1 cellular context compared by ENCODE assay signal in the genomic region with DNA sequence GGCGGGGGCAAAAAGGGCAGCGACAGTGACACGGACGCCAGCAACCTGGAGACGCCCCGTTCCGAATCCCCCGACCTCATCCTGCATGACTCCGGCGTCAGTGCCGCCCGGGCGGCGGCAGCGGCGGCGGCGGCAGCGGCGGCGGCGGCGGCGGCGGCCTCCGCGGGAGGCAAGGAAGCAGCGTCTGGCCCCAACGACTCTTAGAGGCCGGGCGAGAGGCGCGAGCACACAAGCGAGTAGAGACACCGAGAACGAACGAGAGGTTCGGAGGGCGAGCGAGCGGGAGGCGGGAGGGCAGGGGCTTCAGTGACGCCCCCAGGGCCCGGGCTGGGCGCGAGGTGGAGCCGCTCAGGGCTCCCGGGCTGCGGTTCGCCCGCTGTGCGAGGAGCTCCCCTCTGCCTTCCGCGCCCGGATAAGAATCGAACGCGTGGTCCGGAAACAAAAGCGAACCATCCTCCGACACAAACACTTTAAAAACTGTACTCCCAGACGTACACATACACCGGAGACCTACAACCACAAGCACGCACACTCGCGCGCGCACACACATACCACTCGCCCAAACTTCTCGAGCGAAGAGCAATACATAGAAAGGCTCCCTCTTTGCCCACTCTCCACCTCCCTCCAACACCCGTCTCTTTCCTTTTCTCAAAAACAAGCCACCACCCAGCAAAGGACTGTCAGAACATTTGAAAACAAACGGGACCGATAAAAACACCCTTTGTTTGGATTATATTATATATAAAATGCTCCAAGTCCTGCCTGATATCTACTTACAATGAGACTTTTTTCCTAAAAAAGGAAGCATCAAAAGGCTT.
TF ChIP-seq lines count a peak whose summit lies in the region.

No MANE protein-coding gene starts in this region.

TF ChIP-seq in HEK293, 187 proteins besides CTCF, POLR2A, EP300 and RAD21 (continued from another document):
- TF ChIP-seq, protein P1, sequence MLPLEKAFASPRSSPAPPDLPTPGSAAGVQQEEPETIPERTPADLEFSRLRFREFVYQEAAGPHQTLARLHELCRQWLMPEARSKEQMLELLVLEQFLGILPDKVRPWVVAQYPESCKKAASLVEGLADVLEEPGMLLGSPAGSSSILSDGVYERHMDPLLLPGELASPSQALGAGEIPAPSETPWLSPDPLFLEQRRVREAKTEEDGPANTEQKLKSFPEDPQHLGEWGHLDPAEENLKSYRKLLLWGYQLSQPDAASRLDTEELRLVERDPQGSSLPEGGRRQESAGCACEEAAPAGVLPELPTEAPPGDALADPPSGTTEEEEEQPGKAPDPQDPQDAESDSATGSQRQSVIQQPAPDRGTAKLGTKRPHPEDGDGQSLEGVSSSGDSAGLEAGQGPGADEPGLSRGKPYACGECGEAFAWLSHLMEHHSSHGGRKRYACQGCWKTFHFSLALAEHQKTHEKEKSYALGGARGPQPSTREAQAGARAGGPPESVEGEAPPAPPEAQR (tag by site-specific recombination; IDR thresholded peaks at IDR 0.05), result no peak
- TF ChIP-seq ZNF221 (tag by site-specific recombination; IDR thresholded peaks at IDR 0.05; ENCODE audit: borderline replicate concordance) (no peak), ZNF114 (tag by site-specific recombination; IDR thresholded peaks at IDR 0.05) (no peak), SCRT2 (tag by site-specific recombination; IDR thresholded peaks at IDR 0.05) (no peak; the same call in 1 of the 2 replicates), WT1 (tag by site-specific recombination; IDR thresholded peaks at IDR 0.05) (peak; percentile 35; the same call in 1 of the 2 replicates), ZNF16 (tag by site-specific recombination; IDR thresholded peaks at IDR 0.05; ENCODE audit: low read depth) (no peak), ZNF350 (tag by site-specific recombination; IDR thresholded peaks at IDR 0.05) (no peak), ZEB2 (tag by site-specific recombination; IDR thresholded peaks at IDR 0.05) (peak; percentile 21; the same call in 1 of the 2 replicates), ZSCAN30 (tag by site-specific recombination; IDR thresholded peaks at IDR 0.05) (no peak), ZNF354C (tag by site-specific recombination; IDR thresholded peaks at IDR 0.05; ENCODE audit: borderline replicate concordance, low read depth) (no peak), ZBTB7A (tag by site-specific recombination; IDR thresholded peaks at IDR 0.05; ENCODE audit: low read depth) (no peak), ZNF768 (tag by site-specific recombination; IDR thresholded peaks at IDR 0.05) (no peak), TCF7L2 (IDR thresholded peaks at IDR 0.05; ENCODE audit: borderline replicate concordance, low read depth, low read length) (no peak), ZNF211 (tag by site-specific recombination; IDR thresholded peaks at IDR 0.05; ENCODE audit: low read depth) (no peak), ZSCAN16 (tag by site-specific recombination; IDR thresholded peaks at IDR 0.05) (no peak), ZNF266 (tag by site-specific recombination; IDR thresholded peaks at IDR 0.05; ENCODE audit: low read depth) (no peak), ZNF830 (tag by site-specific recombination; IDR thresholded peaks at IDR 0.05; ENCODE audit: low read depth) (no peak), ZNF366 (tag by site-specific recombination; conservative IDR thresholded peaks at IDR 0.05) (no peak; the same call in 1 of the 2 replicates), ZNF670 (tag by site-specific recombination; IDR thresholded peaks at IDR 0.05; ENCODE audit: low read depth) (no peak), ZNF335 (tag by site-specific recombination; conservative IDR thresholded peaks at IDR 0.05) (0 out of 2 replicates have a peak, but pooled peaks have one; percentile 54), ZNF571 (tag by site-specific recombination; IDR thresholded peaks at IDR 0.05) (no peak), ZNF596 (tag by site-specific recombination; IDR thresholded peaks at IDR 0.05) (no peak), ZNF701 (tag by site-specific recombination; IDR thresholded peaks at IDR 0.05) (no peak), ZNF133 (tag by site-specific recombination; IDR thresholded peaks at IDR 0.05) (no peak), ZNF169 (tag by site-specific recombination; IDR thresholded peaks at IDR 0.05) (no peak), ZNF530 (tag by site-specific recombination; IDR thresholded peaks at IDR 0.05; ENCODE audit: low read depth) (no peak), GLIS2 (tag by site-specific recombination; IDR thresholded peaks at IDR 0.05) (peak; percentile 54; the same call in 1 of the 2 replicates), BCL11B (tag by site-specific recombination; IDR thresholded peaks at IDR 0.05; ENCODE audit: low read depth) (no peak), SCRT1 (tag by site-specific recombination; IDR thresholded peaks at IDR 0.05; ENCODE audit: borderline replicate concordance) (no peak)
- TF ChIP-seq, protein P2, sequence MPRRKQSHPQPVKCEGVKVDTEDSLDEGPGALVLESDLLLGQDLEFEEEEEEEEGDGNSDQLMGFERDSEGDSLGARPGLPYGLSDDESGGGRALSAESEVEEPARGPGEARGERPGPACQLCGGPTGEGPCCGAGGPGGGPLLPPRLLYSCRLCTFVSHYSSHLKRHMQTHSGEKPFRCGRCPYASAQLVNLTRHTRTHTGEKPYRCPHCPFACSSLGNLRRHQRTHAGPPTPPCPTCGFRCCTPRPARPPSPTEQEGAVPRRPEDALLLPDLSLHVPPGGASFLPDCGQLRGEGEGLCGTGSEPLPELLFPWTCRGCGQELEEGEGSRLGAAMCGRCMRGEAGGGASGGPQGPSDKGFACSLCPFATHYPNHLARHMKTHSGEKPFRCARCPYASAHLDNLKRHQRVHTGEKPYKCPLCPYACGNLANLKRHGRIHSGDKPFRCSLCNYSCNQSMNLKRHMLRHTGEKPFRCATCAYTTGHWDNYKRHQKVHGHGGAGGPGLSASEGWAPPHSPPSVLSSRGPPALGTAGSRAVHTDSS (tag by site-specific recombination; IDR thresholded peaks at IDR 0.05), result no peak
- TF ChIP-seq, protein P3, sequence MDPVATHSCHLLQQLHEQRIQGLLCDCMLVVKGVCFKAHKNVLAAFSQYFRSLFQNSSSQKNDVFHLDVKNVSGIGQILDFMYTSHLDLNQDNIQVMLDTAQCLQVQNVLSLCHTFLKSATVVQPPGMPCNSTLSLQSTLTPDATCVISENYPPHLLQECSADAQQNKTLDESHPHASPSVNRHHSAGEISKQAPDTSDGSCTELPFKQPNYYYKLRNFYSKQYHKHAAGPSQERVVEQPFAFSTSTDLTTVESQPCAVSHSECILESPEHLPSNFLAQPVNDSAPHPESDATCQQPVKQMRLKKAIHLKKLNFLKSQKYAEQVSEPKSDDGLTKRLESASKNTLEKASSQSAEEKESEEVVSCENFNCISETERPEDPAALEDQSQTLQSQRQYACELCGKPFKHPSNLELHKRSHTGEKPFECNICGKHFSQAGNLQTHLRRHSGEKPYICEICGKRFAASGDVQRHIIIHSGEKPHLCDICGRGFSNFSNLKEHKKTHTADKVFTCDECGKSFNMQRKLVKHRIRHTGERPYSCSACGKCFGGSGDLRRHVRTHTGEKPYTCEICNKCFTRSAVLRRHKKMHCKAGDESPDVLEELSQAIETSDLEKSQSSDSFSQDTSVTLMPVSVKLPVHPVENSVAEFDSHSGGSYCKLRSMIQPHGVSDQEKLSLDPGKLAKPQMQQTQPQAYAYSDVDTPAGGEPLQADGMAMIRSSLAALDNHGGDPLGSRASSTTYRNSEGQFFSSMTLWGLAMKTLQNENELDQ (tag by site-specific recombination; IDR thresholded peaks at IDR 0.05; ENCODE audit: low read depth), result no peak
- TF ChIP-seq, protein P4, sequence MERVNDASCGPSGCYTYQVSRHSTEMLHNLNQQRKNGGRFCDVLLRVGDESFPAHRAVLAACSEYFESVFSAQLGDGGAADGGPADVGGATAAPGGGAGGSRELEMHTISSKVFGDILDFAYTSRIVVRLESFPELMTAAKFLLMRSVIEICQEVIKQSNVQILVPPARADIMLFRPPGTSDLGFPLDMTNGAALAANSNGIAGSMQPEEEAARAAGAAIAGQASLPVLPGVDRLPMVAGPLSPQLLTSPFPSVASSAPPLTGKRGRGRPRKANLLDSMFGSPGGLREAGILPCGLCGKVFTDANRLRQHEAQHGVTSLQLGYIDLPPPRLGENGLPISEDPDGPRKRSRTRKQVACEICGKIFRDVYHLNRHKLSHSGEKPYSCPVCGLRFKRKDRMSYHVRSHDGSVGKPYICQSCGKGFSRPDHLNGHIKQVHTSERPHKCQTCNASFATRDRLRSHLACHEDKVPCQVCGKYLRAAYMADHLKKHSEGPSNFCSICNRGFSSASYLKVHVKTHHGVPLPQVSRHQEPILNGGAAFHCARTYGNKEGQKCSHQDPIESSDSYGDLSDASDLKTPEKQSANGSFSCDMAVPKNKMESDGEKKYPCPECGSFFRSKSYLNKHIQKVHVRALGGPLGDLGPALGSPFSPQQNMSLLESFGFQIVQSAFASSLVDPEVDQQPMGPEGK (tag by site-specific recombination; IDR thresholded peaks at IDR 0.05), result peak; percentile 57
- TF ChIP-seq, protein P5, sequence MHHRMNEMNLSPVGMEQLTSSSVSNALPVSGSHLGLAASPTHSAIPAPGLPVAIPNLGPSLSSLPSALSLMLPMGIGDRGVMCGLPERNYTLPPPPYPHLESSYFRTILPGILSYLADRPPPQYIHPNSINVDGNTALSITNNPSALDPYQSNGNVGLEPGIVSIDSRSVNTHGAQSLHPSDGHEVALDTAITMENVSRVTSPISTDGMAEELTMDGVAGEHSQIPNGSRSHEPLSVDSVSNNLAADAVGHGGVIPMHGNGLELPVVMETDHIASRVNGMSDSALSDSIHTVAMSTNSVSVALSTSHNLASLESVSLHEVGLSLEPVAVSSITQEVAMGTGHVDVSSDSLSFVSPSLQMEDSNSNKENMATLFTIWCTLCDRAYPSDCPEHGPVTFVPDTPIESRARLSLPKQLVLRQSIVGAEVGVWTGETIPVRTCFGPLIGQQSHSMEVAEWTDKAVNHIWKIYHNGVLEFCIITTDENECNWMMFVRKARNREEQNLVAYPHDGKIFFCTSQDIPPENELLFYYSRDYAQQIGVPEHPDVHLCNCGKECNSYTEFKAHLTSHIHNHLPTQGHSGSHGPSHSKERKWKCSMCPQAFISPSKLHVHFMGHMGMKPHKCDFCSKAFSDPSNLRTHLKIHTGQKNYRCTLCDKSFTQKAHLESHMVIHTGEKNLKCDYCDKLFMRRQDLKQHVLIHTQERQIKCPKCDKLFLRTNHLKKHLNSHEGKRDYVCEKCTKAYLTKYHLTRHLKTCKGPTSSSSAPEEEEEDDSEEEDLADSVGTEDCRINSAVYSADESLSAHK (tag by site-specific recombination; IDR thresholded peaks at IDR 0.05), result no peak
- TF ChIP-seq, protein P6, sequence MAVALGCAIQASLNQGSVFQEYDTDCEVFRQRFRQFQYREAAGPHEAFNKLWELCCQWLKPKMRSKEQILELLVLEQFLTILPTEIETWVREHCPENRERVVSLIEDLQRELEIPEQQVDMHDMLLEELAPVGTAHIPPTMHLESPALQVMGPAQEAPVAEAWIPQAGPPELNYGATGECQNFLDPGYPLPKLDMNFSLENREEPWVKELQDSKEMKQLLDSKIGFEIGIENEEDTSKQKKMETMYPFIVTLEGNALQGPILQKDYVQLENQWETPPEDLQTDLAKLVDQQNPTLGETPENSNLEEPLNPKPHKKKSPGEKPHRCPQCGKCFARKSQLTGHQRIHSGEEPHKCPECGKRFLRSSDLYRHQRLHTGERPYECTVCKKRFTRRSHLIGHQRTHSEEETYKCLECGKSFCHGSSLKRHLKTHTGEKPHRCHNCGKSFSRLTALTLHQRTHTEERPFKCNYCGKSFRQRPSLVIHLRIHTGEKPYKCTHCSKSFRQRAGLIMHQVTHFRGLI (tag by site-specific recombination; IDR thresholded peaks at IDR 0.05), result no peak
- TF ChIP-seq, protein P7, sequence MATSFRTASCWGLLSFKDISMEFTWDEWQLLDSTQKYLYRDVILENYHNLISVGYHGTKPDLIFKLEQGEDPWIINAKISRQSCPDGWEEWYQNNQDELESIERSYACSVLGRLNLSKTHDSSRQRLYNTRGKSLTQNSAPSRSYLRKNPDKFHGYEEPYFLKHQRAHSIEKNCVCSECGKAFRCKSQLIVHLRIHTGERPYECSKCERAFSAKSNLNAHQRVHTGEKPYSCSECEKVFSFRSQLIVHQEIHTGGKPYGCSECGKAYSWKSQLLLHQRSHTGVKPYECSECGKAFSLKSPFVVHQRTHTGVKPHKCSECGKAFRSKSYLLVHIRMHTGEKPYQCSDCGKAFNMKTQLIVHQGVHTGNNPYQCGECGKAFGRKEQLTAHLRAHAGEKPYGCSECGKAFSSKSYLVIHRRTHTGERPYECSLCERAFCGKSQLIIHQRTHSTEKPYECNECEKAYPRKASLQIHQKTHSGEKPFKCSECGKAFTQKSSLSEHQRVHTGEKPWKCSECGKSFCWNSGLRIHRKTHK (tag by site-specific recombination; IDR thresholded peaks at IDR 0.05), result no peak
- TF ChIP-seq, protein P8, sequence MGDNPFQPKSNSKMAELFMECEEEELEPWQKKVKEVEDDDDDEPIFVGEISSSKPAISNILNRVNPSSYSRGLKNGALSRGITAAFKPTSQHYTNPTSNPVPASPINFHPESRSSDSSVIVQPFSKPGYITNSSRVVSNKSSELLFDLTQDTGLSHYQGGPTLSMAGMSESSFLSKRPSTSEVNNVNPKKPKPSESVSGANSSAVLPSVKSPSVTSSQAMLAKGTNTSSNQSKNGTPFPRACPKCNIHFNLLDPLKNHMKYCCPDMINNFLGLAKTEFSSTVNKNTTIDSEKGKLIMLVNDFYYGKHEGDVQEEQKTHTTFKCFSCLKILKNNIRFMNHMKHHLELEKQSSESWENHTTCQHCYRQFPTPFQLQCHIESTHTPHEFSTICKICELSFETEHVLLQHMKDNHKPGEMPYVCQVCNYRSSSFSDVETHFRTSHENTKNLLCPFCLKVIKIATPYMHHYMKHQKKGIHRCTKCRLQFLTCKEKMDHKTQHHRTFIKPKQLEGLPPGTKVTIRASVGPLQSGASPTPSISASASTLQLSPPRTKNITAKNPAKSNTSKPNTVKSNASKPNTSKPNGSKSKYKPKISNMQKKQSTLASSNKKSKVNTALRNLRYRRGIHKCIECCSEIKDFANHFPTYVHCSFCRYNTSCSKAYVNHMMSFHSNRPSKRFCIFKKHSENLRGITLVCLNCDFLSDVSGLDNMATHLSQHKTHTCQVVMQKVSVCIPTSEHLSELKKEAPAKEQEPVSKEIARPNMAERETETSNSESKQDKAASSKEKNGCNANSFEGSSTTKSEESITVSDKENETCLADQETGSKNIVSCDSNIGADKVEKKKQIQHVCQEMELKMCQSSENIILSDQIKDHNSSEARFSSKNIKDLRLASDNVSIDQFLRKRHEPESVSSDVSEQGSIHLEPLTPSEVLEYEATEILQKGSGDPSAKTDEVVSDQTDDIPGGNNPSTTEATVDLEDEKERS (tag by site-specific recombination; IDR thresholded peaks at IDR 0.05), result no peak
TF ChIP-seq in HEK293: peak in this region for 17.
